In the genomic region with DNA sequence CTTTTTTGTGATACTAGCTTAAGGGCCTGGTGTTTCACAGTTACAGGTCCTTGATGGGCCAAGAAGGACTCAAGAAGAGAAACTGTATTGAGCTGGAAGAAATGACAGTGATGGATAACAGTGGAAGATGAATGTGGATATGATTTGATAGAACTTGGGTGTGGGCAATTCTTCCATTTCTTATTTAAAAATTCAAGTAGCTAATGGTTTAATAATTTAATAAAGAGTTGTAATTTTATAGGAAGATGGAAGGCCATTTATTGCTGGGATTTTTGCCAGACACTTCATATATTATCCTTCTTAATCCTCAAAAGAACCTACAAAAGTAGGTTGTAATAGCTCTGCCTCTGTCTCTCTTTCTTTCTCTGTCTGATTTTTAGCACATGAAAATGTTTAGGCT, we compare ENCODE assay signal across 16 cellular contexts. TPM values are rescaled to one million over a fixed set of nuclear protein-coding genes. Genes with fewer than 3 reads are reported as not detected.
A peak's percentile ranks its signal among the peaks of the same experiment; 100 is the strongest.
DNase-seq lines count a peak whose midpoint lies in the region; ATAC-seq and TF ChIP-seq lines count a peak whose summit lies in the region.
"Had no signal": no experiment of that assay in that cellular context is flagged by ENCODE, and none has a peak within 500 bp of the region (broad histone marks: within the 10 kb centered on the region; RNA-seq: fewer than 3 reads in every experiment).

No MANE protein-coding gene starts in this region.

- BruUV-seq in HCT116 (replicated peaks; lab: Mats Ljungman, UMichigan) (no TSS peak), PC-9 (replicated peaks; lab: Mats Ljungman, UMichigan) (TSS peak; percentile 55)

- no peak overlapping the region for H2AFZ ChIP-seq in ACC112 (ENCODE audit: low read length, unreplicated experiment)
- peak overlapping the region; percentile 62 for H2AFZ ChIP-seq in HCT116 (ENCODE audit: low read depth, low read length, poor library complexity, severe bottlenecking)
- H2AFZ ChIP-seq in PC-9: peak overlapping the region; percentile 13; the same call in 1 of the 2 replicates
- no peak overlapping the region for H2AFZ ChIP-seq in mesenchymal stem cell (ENCODE audit: low read depth, low read length)

- peak overlapping the region; percentile 9; the same call in 1 of the 2 replicates for H3K4me3 ChIP-seq in ACC112 (ENCODE audit: low read depth, low read length)
- peak overlapping the region in 1 of 2 experiments; percentile 31; a peak in 2 of 4 replicates for H3K4me3 ChIP-seq in HCT116 (replicated peaks in 1 of 2; ENCODE audit: low read depth in 1 of 2, low read length in 2 of 2)
- H3K4me3 ChIP-seq in PC-9: peak overlapping the region; percentile 37; the same call in 1 of the 2 replicates
- no peak overlapping the region for H3K4me3 ChIP-seq in mesenchymal stem cell (ENCODE audit: insufficient read depth in 1 of 2, low read depth in 1 of 2, low read length in 2 of 2)
- H3K4me3 ChIP-seq: MG63 had no signal

- peaks cover 11% of the 10 kb centered on the region for H3K27me3 Mint-ChIP-seq in activated CD8-positive, alpha-beta T cell treated with anti-CD3 and anti-CD28 coated beads for 36 hours

- H3F3A ChIP-seq in PC-9 (ENCODE audit: insufficient read depth, low read depth): peaks cover 17% of the 10 kb centered on the region

- H3K27me3 ChIP-seq in ACC112 (ENCODE audit: insufficient read depth, low read length): no peaks in the 10 kb centered on the region
- H3K27me3 ChIP-seq in HCT116 (ENCODE audit: insufficient read depth, low read length): no peaks in the 10 kb centered on the region
- H3K27me3 ChIP-seq in PC-9 (ENCODE audit: insufficient read depth, low read depth): no peaks in the 10 kb centered on the region
- no peaks in the 10 kb centered on the region for H3K27me3 ChIP-seq in mesenchymal stem cell (ENCODE audit: control insufficient read depth in 1 of 2, insufficient read depth in 1 of 2, low read length in 2 of 2)
- H3K27me3 ChIP-seq: MG63 had no signal

- no peak overlapping the region for H3K18ac ChIP-seq in mesenchymal stem cell (ENCODE audit: low read depth in 1 of 2, low read length in 2 of 2)

- H3K79me2 ChIP-seq in ACC112 (ENCODE audit: control insufficient read depth, insufficient read depth, low read length, unreplicated experiment) (no peaks in the 10 kb centered on the region), HCT116 (ENCODE audit: insufficient read depth, low read length) (no peaks in the 10 kb centered on the region), PC-9 (ENCODE audit: low read depth) (no peaks in the 10 kb centered on the region)

- intact Hi-C loops in HCT116 (cut with micrococcal nuclease) (no loop called here), PC-9 (cut with micrococcal nuclease; ENCODE audit: unreplicated experiment) (loop anchor here (1.0 to 2.0 kb wide), 3 partner anchors 21 to 48 kb away; a partner anchor contains a TSS)
- intact Hi-C loops in activated CD8-positive, alpha-beta T cell treated with anti-CD3 and anti-CD28 coated beads for 36 hours (cut with micrococcal nuclease): no loop called here

- no peaks in the 10 kb centered on the region for H3K36me3 Mint-ChIP-seq in activated CD8-positive, alpha-beta T cell treated with anti-CD3 and anti-CD28 coated beads for 36 hours (ENCODE audit: low read depth)

- DNase-seq in HCT116 (ENCODE audit: low read depth, low spot score) (no peak), PC-9 (no peak), mesenchymal stem cell (no peak)
- no peak for DNase-seq in activated CD8-positive, alpha-beta T cell treated with anti-CD3 and anti-CD28 coated beads for 36 hours
- DNase-seq in NK-92 treated with Interleukin-12 subunit alpha and Interleukin-12 subunit beta, amount 100 ng/mL, for 24 hours (lab: John Stamatoyannopoulos, UW): no peak
- DNase-seq: AML-193, Karpas-422, MG63, NCI-H1092 treated with DMSO at 0.1 percent for 48 hours, NCI-H1694, NCI-H2107, NCI-H345, OCI-M1 had no signal

- H3K9me3 Mint-ChIP-seq in activated CD8-positive, alpha-beta T cell treated with anti-CD3 and anti-CD28 coated beads for 36 hours: no peaks in the 10 kb centered on the region

- H3K79me1 ChIP-seq in mesenchymal stem cell (replicated peaks; ENCODE audit: low read length, poor library complexity, severe bottlenecking): no peaks in the 10 kb centered on the region

- H3K4ac ChIP-seq in mesenchymal stem cell (ENCODE audit: low read depth in 1 of 2, low read length in 2 of 2): no peak overlapping the region

- H2AK5ac ChIP-seq in mesenchymal stem cell (ENCODE audit: low read length, severe bottlenecking): no peak overlapping the region

- TF ChIP-seq CTCF in HCT116 (IDR thresholded peaks at IDR 0.05 in 2 of 3, conservative IDR thresholded peaks at IDR 0.05 in 1 of 3; ENCODE audit: borderline replicate concordance in 1 of 3, insufficient read depth in 1 of 3, low read depth in 2 of 3, low read length in 2 of 3): no peak
- TF ChIP-seq CTCF in PC-9 (conservative IDR thresholded peaks at IDR 0.05): no peak
- TF ChIP-seq CTCF in activated CD8-positive, alpha-beta T cell treated with anti-CD3 and anti-CD28 coated beads for 36 hours (IDR thresholded peaks at IDR 0.05): no peak

- no peaks in the 10 kb centered on the region for H3K4me1 Mint-ChIP-seq in activated CD8-positive, alpha-beta T cell treated with anti-CD3 and anti-CD28 coated beads for 36 hours (ENCODE audit: low read depth)

- no peak for TF ChIP-seq RAD21 in HCT116 (IDR thresholded peaks at IDR 0.05; ENCODE audit: low read depth)

- no peak overlapping the region for H2BK15ac ChIP-seq in mesenchymal stem cell (ENCODE audit: low read depth, poor library complexity, severe bottlenecking)

- H3K4me1 ChIP-seq in ACC112 (ENCODE audit: control insufficient read depth, insufficient read depth, low read length, unreplicated experiment) (peaks cover 42% of the 10 kb centered on the region), HCT116 (ENCODE audit: control insufficient read depth in 1 of 2, insufficient read depth in 2 of 2, low read length in 2 of 2) (peaks cover 13 to 15% of the 10 kb centered on the region in 2 experiments), PC-9 (replicated peaks; ENCODE audit: insufficient read depth) (peaks cover 71% of the 10 kb centered on the region), mesenchymal stem cell (ENCODE audit: control insufficient read depth, insufficient read depth, low read depth, low read length) (no peaks in the 10 kb centered on the region)

- H4K8ac ChIP-seq in mesenchymal stem cell (ENCODE audit: low read length): no peak overlapping the region

- ATAC-seq in HCT116 (no peak), HG02798 (IDR thresholded peaks at IDR 0.05; ENCODE audit: poor library complexity, unreplicated experiment) (no peak), HG03097 (IDR thresholded peaks at IDR 0.05; ENCODE audit: low FRiP score, unreplicated experiment) (no peak)
- no peak for ATAC-seq in activated CD8-positive, alpha-beta T cell treated with anti-CD3 and anti-CD28 coated beads for 36 hours

- POLR2A ChIA-PET in HCT116 (lab: Charles Lee): no interaction called here
- POLR2A ChIA-PET in PC-9 (lab: Charles Lee; ENCODE audit: unreplicated experiment): interaction anchor here (0.5 to 1.0 kb wide), 5 partner anchors 26 to 277 kb away, joined by 3 to 18 read pairs (median 3); no protein-coding TSS in a partner anchor
- POLR2A ChIA-PET in activated CD8-positive, alpha-beta T cell treated with anti-CD3 and anti-CD28 coated beads for 36 hours (lab: Charles Lee): interaction anchor here (0.7 to 1.1 kb wide), 2 partner anchors 31 to 155 kb away, joined by 3 read pairs; no protein-coding TSS in a partner anchor

- no peaks in the 10 kb centered on the region for H3K9me3 ChIP-seq in HCT116 (ENCODE audit: control insufficient read depth in 1 of 2, insufficient read depth in 1 of 2, low read depth in 1 of 2, low read length in 2 of 2)
- 0 out of 2 replicates have a peak, but pooled peaks cover 4% of the 10 kb centered on the region for H3K9me3 ChIP-seq in PC-9 (ENCODE audit: insufficient read depth, low read depth)
- H3K9me3 ChIP-seq in mesenchymal stem cell (ENCODE audit: control insufficient read depth, low read length): no peaks in the 10 kb centered on the region
- H3K9me3 ChIP-seq: MG63 had no signal

- RAD21 ChIA-PET in HCT116 (lab: Charles Lee; ENCODE audit: low non-redundant PET in 1 of 2, low total read pairs in 2 of 2, uncharacterized antibody in 2 of 2, unreplicated experiment in 2 of 2): interaction anchor here (0.6 to 1.6 kb wide), 2 partner anchors 48 to 415 kb away, joined by 4 to 6 read pairs; no protein-coding TSS in a partner anchor

- H2BK12ac ChIP-seq in mesenchymal stem cell (ENCODE audit: low read length in 2 of 2): no peak overlapping the region

- H3K4me2 ChIP-seq in HCT116 (ENCODE audit: low read length) (peak overlapping the region; percentile 64), PC-9 (peak overlapping the region; percentile 75), mesenchymal stem cell (ENCODE audit: low read length, poor library complexity, severe bottlenecking) (no peak overlapping the region)

- CTCF ChIA-PET in HCT116 (lab: Charles Lee) (interaction anchor here (1.8 to 4.8 kb wide), 5 partner anchors 22 to 67 kb away, joined by 6 to 50 read pairs (median 11); a partner anchor contains a TSS), PC-9 (lab: Charles Lee) (interaction anchor here (0.6 to 2.4 kb wide), 6 partner anchors 31 to 68 kb away, joined by 3 to 16 read pairs (median 6); no protein-coding TSS in a partner anchor)
- CTCF ChIA-PET in activated CD8-positive, alpha-beta T cell treated with anti-CD3 and anti-CD28 coated beads for 36 hours (lab: Charles Lee): interaction anchor here (0.7 to 1.9 kb wide), 6 partner anchors 9 to 67 kb away, joined by 3 to 8 read pairs (median 4); a partner anchor contains a TSS

- H4K20me1 ChIP-seq in HCT116 (ENCODE audit: insufficient read depth) (no peaks in the 10 kb centered on the region), PC-9 (ENCODE audit: insufficient read depth) (no peaks in the 10 kb centered on the region)

- no peak overlapping the region for H2BK5ac ChIP-seq in mesenchymal stem cell (ENCODE audit: low read depth, low read length, poor library complexity, severe bottlenecking)

- H3K36me3 ChIP-seq in ACC112 (ENCODE audit: insufficient read depth, low read length) (no peaks in the 10 kb centered on the region), HCT116 (ENCODE audit: control insufficient read depth in 1 of 2, insufficient read depth in 2 of 2, low read length in 2 of 2) (no peaks in the 10 kb centered on the region), PC-9 (ENCODE audit: low read depth) (no peaks in the 10 kb centered on the region), mesenchymal stem cell (ENCODE audit: control insufficient read depth in 1 of 2, insufficient read depth in 2 of 2, low read depth in 1 of 2, low read length in 2 of 2) (no peaks in the 10 kb centered on the region)
- H3K36me3 ChIP-seq: MG63 had no signal

- H2BK120ac ChIP-seq in mesenchymal stem cell (ENCODE audit: low read depth, low read length): no peak overlapping the region

- no peak for TF ChIP-seq POLR2A in HCT116 (IDR thresholded peaks at IDR 0.05; ENCODE audit: borderline replicate concordance, extremely low read depth, insufficient read depth, insufficient read length)

- no peak overlapping the region for H4K91ac ChIP-seq in mesenchymal stem cell (ENCODE audit: low read length)

- no peak overlapping the region for H3K23ac ChIP-seq in mesenchymal stem cell (ENCODE audit: low read length in 2 of 2)

- H3K27ac ChIP-seq in ACC112 (ENCODE audit: low read depth, low read length) (peak overlapping the region; percentile 42), HCT116 (ENCODE audit: low read depth, low read length) (no peak overlapping the region), PC-9 (peak overlapping the region; percentile 88), mesenchymal stem cell (ENCODE audit: low read length, poor library complexity, severe bottlenecking) (no peak overlapping the region)

- H3K14ac ChIP-seq in mesenchymal stem cell (ENCODE audit: low read length in 2 of 2): no peak overlapping the region

- no peak overlapping the region for H3K27ac Mint-ChIP-seq in activated CD8-positive, alpha-beta T cell treated with anti-CD3 and anti-CD28 coated beads for 36 hours

- no peaks in the 10 kb centered on the region for H3K9me2 ChIP-seq in HCT116 (ENCODE audit: insufficient read depth)
- no peaks in the 10 kb centered on the region for H3K9me2 ChIP-seq in PC-9 (ENCODE audit: insufficient read depth)

- no peak overlapping the region for H3K4me3 Mint-ChIP-seq in activated CD8-positive, alpha-beta T cell treated with anti-CD3 and anti-CD28 coated beads for 36 hours

- H3K9ac ChIP-seq in HCT116 (ENCODE audit: low read length): no peak overlapping the region
- peak overlapping the region; percentile 9 for H3K9ac ChIP-seq in mesenchymal stem cell (ENCODE audit: low read length)

RNA-seq across cellular contexts. Expression of a gene that starts 21.3 kb away (rescaled TPM):
- total RNA-seq in HCT116 (2021; ENCODE audit: unreplicated experiment): 56.8 TPM
- polyA plus RNA-seq in HCT116 (2012): 51.7 and 58.6 TPM in 2 replicates
- total RNA-seq in PC-9 (2021): 1,009 and 1,328 TPM in 2 replicates
- 236 TPM for polyA plus RNA-seq in mesenchymal stem cell (2013, experiment 1 of 2)
- 247 TPM for polyA plus RNA-seq in mesenchymal stem cell (2013, experiment 2 of 2)
- 100 to 1,000 TPM; 106 to 108 TPM for total RNA-seq in activated CD8-positive, alpha-beta T cell treated with anti-CD3 and anti-CD28 coated beads for 36 hours

RNA-seq across cellular contexts. Expression of a gene that starts 47.2 kb away (rescaled TPM):
- 0.54 TPM for total RNA-seq in HCT116 (2021; ENCODE audit: unreplicated experiment)
- polyA plus RNA-seq in HCT116 (2012): 0.04 and 0.39 TPM in 2 replicates
- 479 and 546 TPM in 2 replicates for total RNA-seq in PC-9 (2021)
- 0.19 TPM for polyA plus RNA-seq in mesenchymal stem cell (2013, experiment 1 of 2)
- 0.19 TPM for polyA plus RNA-seq in mesenchymal stem cell (2013, experiment 2 of 2)
- not detected for total RNA-seq in activated CD8-positive, alpha-beta T cell treated with anti-CD3 and anti-CD28 coated beads for 36 hours

Comparison
In these comparisons a context has a peak if more than half of its experiments do, and no peak if none do; other contexts are left out.
1. H2AFZ ChIP-seq: peak in HCT116 (single experiment) and PC-9 (single experiment); none in ACC112 (single experiment) and mesenchymal stem cell (single experiment).
2. H3K27ac ChIP-seq: peak in ACC112 (single experiment) and PC-9 (single experiment); none in HCT116 (single experiment) and mesenchymal stem cell (single experiment).
3. H3K4me3 ChIP-seq: peak in ACC112 (single experiment) and PC-9 (single experiment); none in mesenchymal stem cell (0 of 2).
4. RNA of a gene that starts 47.2 kb away (total RNA-seq): 479 to 546 TPM in PC-9; 0.54 TPM in HCT116 (single experiment) and not detected in activated CD8-positive, alpha-beta T cell treated with anti-CD3 and anti-CD28 coated beads for 36 hours; every median in the first group is over 100 times any median in the second.